8 cellular contexts compared by ENCODE assay signal in the genomic region with DNA sequence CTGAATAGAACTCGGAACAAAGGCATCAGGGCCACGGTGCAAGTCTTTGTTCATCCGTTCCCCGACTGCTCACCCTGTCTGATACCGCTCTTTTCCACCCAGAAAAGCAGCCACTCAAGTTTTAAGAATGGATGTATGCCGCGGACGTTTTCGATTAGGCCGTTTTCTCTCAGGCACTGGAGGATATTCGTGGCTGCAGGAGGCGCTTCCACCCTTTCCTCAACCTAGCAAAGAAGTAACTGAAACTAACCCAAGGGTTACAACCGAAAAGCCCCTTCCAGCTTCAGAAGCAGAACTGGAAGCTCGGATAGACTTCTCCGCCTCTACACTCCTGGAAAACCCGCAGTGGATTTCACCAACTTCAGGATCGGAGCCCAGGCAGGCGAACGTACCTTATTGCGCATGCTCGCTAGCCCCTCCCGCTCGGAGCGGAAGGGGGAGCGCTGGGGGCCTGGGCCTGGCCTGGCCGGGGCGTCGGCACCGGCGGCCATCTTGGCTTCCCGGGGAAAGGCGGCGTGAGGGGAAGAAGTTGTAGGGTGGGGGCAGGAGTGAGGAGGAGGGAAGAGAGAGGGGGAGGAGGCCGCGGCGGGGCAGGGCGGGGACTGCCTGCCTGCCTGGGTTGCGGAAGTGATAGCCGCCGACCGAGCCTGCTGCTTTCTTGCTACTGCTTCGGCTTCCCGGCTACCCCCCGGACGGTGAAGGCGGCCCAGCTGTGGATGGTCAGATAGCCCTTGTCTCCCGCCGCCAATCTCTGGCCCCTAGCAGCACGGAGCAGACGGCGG. TPM values are rescaled to one million over a fixed set of nuclear protein-coding genes. Genes with fewer than 3 reads are reported as not detected.
DNase-seq lines count a peak whose midpoint lies in the region; ATAC-seq and TF ChIP-seq lines count a peak whose summit lies in the region.

A gene (plus strand): TSS at position 619 of the 782 bp plus-strand sequence. CDS start 191 bp downstream, outside the sequence.

- POLR2A ChIA-PET in RWPE1 (lab: Yijun Ruan, JAX; ENCODE audit: low non-redundant PET): interaction anchor here (0.5 to 1.6 kb wide), 4 partner anchors 24 to 133 kb away, joined by 3 to 7 read pairs (median 3); a partner anchor contains a TSS

- H3K4me1 Mint-ChIP-seq in activated T-helper 17 cell treated with anti-CD3 and anti-CD28 coated beads, Interleukin-2, amount 50 U/mL, for 72 hours: peaks cover 51% of the 10 kb centered on the region
- peaks cover 64 to 78% (median 77%) of the 10 kb centered on the region in 3 donors for H3K4me1 Mint-ChIP-seq in naive B cell
- H3K4me1 Mint-ChIP-seq in stimulated activated memory B cell treated with anti-CD40 and anti-IgM and Interleukin-4, amounts not matched to agents 10 μg/mL and 1 μg/mL and 100 μg/mL, for 72 hours: peaks cover 77% of the 10 kb centered on the region

- peak within 1 kb of the TSS; percentile 98 for H3K27ac ChIP-seq in RWPE1

- CTCF ChIA-PET in RWPE1 (lab: Yijun Ruan, JAX): no interaction called here

- no peaks in the 10 kb centered on the region for H3K27me3 Mint-ChIP-seq in activated T-helper 17 cell treated with anti-CD3 and anti-CD28 coated beads, Interleukin-2, amount 50 U/mL, for 72 hours
- no peaks in the 10 kb centered on the region for H3K27me3 Mint-ChIP-seq in naive B cell
- no peaks in the 10 kb centered on the region for H3K27me3 Mint-ChIP-seq in stimulated activated memory B cell treated with anti-CD40 and anti-IgM and Interleukin-4, amounts not matched to agents 10 μg/mL and 1 μg/mL and 100 μg/mL, for 72 hours

- peak within 1 kb of the TSS; percentile 85 for H3K4me3 ChIP-seq in LNCaP clone FGC (ENCODE audit: low read depth, low read length)

- peak; percentile 75 for ATAC-seq in activated T-helper 17 cell treated with anti-CD3 and anti-CD28 coated beads, Interleukin-2, amount 50 U/mL, for 72 hours (replicated peaks)
- peak; percentile 81 to 83 for ATAC-seq in naive B cell (ENCODE audit: low read depth in 2 of 2)
- ATAC-seq in stimulated activated memory B cell treated with anti-CD40 and anti-IgM and Interleukin-4, amounts not matched to agents 10 μg/mL and 1 μg/mL and 100 μg/mL, for 72 hours: peak; percentile 90

- H3K4me3 Mint-ChIP-seq in activated T-helper 17 cell treated with anti-CD3 and anti-CD28 coated beads, Interleukin-2, amount 50 U/mL, for 72 hours: peak within 1 kb of the TSS; percentile 93
- peak within 1 kb of the TSS; percentile 93 to 100 (median 99) for H3K4me3 Mint-ChIP-seq in naive B cell
- peak within 1 kb of the TSS; percentile 99 for H3K4me3 Mint-ChIP-seq in stimulated activated memory B cell treated with anti-CD40 and anti-IgM and Interleukin-4, amounts not matched to agents 10 μg/mL and 1 μg/mL and 100 μg/mL, for 72 hours

- H3K9me3 Mint-ChIP-seq in activated T-helper 17 cell treated with anti-CD3 and anti-CD28 coated beads, Interleukin-2, amount 50 U/mL, for 72 hours: no peaks in the 10 kb centered on the region
- no peaks in the 10 kb centered on the region for H3K9me3 Mint-ChIP-seq in naive B cell
- H3K9me3 Mint-ChIP-seq in stimulated activated memory B cell treated with anti-CD40 and anti-IgM and Interleukin-4, amounts not matched to agents 10 μg/mL and 1 μg/mL and 100 μg/mL, for 72 hours: no peaks in the 10 kb centered on the region

- no peak for TF ChIP-seq CTCF in LNCaP clone FGC (IDR thresholded peaks at IDR 0.05; ENCODE audit: control insufficient read depth, extremely low read depth, insufficient read depth)
- TF ChIP-seq CTCF in RWPE1 (conservative IDR thresholded peaks at IDR 0.05; ENCODE audit: low read depth): no peak

- DNase-seq in EH (ENCODE audit: low read depth) (peak; percentile 99), GOT3 (lab: John Stamatoyannopoulos, UW) (peak; percentile 97), LNCaP clone FGC (ENCODE audit: low read depth) (peak; percentile 91), RWPE1 (ENCODE audit: low spot score) (peak; percentile 95), fibroblast of gingiva (ENCODE audit: low read depth) (peak; percentile 98), naive B cell (peak; percentile 99)

- peak within 1 kb of the TSS; percentile 95 for H3K27ac Mint-ChIP-seq in activated T-helper 17 cell treated with anti-CD3 and anti-CD28 coated beads, Interleukin-2, amount 50 U/mL, for 72 hours
- H3K27ac Mint-ChIP-seq in naive B cell: peak within 1 kb of the TSS; percentile 94 to 100 (median 100)
- peak within 1 kb of the TSS; percentile 98 for H3K27ac Mint-ChIP-seq in stimulated activated memory B cell treated with anti-CD40 and anti-IgM and Interleukin-4, amounts not matched to agents 10 μg/mL and 1 μg/mL and 100 μg/mL, for 72 hours

- peaks cover 81% of the 10 kb centered on the region for H3K36me3 Mint-ChIP-seq in activated T-helper 17 cell treated with anti-CD3 and anti-CD28 coated beads, Interleukin-2, amount 50 U/mL, for 72 hours (ENCODE audit: low read depth)
- peaks cover 5 to 8% of the 10 kb centered on the region in 2 donors for H3K36me3 Mint-ChIP-seq in naive B cell
- H3K36me3 Mint-ChIP-seq in stimulated activated memory B cell treated with anti-CD40 and anti-IgM and Interleukin-4, amounts not matched to agents 10 μg/mL and 1 μg/mL and 100 μg/mL, for 72 hours: peaks cover 30% of the 10 kb centered on the region

RNA-seq across cellular contexts. Expression of the gene that starts here (rescaled TPM):
- 100 to 1,000 TPM; 441 to 618 TPM for total RNA-seq in activated T-helper 17 cell treated with anti-CD3 and anti-CD28 coated beads, Interleukin-2, amount 50 U/mL, for 72 hours
- 100 to 1,000 TPM; 434 to 548 (median 492) TPM for polyA plus RNA-seq in naive B cell (ENCODE audit: low read depth in 6 of 6)

Comparison
In these comparisons a context has a peak if more than half of its experiments do, and no peak if none do; other contexts are left out.
1. Peak in every context shown above with its lines: DNase-seq, ATAC-seq, H3K4me3 ChIP-seq and H3K27ac ChIP-seq.